ENCODE assay signal across 2 cellular contexts in the genomic region with DNA sequence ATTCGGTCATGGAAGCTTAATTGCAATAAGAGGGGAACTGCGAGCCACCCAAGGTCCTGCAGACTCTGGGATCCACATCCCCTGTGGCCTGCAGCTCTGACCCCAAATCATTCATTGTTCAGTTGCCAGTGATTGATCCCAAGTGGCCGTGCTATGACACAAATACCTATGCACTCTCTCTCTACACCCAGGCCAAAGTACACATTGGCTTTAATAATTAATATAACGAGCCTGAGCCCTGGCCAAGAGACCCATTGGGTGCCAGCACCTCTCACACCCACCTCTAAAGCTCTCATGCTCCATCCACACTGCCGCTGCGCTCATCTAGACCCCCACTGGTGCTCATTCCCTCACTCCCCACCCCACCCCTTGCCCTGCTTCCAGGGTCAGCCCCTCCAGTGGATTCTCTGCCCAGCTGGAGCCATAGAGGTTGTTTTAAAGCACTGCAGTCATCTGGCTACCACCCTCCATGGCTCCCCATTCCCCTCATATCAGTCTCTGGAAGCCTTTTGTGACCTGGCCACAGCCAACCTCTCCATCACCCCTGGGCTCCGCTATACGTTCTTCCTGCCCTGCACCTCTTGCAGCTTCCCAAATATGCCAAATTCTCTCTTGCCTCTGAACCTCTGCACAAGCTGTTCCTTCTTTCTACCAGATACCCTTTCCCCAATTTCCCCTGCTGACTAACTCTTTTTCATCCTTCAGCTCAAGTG.
A peak's percentile ranks its signal among the peaks of the same experiment; 100 is the strongest.
TF ChIP-seq lines count a peak whose summit lies in the region.

No MANE protein-coding gene starts in this region.

TF ChIP-seq in liver, 16 proteins besides CTCF, POLR2A, EP300 and RAD21:
- peak; percentile 33 to 40 for TF ChIP-seq HNF4A (conservative IDR thresholded peaks at IDR 0.05)
- no peak for TF ChIP-seq FOXA1 (IDR thresholded peaks at IDR 0.05)

TF ChIP-seq in HepG2, 621 proteins besides CTCF, POLR2A, EP300 and RAD21:
- no peak for TF ChIP-seq ZNF234 (CRISPR knock-in tag; conservative IDR thresholded peaks at IDR 0.05)
- TF ChIP-seq ZNF558 (CRISPR knock-in tag; IDR thresholded peaks at IDR 0.05; ENCODE audit: borderline replicate concordance) = no peak
- TF ChIP-seq, protein P1, sequence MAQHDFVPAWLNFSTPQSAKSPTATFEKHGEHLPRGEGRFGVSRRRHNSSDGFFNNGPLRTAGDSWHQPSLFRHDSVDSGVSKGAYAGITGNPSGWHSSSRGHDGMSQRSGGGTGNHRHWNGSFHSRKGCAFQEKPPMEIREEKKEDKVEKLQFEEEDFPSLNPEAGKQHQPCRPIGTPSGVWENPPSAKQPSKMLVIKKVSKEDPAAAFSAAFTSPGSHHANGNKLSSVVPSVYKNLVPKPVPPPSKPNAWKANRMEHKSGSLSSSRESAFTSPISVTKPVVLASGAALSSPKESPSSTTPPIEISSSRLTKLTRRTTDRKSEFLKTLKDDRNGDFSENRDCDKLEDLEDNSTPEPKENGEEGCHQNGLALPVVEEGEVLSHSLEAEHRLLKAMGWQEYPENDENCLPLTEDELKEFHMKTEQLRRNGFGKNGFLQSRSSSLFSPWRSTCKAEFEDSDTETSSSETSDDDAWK (CRISPR knock-in tag; IDR thresholded peaks at IDR 0.05) = no peak
- TF ChIP-seq, protein P2, sequence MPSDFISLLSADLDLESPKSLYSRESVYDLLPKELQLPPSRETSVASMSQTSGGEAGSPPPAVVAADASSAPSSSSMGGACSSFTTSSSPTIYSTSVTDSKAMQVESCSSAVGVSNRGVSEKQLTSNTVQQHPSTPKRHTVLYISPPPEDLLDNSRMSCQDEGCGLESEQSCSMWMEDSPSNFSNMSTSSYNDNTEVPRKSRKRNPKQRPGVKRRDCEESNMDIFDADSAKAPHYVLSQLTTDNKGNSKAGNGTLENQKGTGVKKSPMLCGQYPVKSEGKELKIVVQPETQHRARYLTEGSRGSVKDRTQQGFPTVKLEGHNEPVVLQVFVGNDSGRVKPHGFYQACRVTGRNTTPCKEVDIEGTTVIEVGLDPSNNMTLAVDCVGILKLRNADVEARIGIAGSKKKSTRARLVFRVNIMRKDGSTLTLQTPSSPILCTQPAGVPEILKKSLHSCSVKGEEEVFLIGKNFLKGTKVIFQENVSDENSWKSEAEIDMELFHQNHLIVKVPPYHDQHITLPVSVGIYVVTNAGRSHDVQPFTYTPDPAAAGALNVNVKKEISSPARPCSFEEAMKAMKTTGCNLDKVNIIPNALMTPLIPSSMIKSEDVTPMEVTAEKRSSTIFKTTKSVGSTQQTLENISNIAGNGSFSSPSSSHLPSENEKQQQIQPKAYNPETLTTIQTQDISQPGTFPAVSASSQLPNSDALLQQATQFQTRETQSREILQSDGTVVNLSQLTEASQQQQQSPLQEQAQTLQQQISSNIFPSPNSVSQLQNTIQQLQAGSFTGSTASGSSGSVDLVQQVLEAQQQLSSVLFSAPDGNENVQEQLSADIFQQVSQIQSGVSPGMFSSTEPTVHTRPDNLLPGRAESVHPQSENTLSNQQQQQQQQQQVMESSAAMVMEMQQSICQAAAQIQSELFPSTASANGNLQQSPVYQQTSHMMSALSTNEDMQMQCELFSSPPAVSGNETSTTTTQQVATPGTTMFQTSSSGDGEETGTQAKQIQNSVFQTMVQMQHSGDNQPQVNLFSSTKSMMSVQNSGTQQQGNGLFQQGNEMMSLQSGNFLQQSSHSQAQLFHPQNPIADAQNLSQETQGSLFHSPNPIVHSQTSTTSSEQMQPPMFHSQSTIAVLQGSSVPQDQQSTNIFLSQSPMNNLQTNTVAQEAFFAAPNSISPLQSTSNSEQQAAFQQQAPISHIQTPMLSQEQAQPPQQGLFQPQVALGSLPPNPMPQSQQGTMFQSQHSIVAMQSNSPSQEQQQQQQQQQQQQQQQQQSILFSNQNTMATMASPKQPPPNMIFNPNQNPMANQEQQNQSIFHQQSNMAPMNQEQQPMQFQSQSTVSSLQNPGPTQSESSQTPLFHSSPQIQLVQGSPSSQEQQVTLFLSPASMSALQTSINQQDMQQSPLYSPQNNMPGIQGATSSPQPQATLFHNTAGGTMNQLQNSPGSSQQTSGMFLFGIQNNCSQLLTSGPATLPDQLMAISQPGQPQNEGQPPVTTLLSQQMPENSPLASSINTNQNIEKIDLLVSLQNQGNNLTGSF (CRISPR knock-in tag; IDR thresholded peaks at IDR 0.05) = no peak
- TF ChIP-seq ZFP36L2 (CRISPR knock-in tag; IDR thresholded peaks at IDR 0.05) = no peak
- TF ChIP-seq ZNF761 (CRISPR knock-in tag; conservative IDR thresholded peaks at IDR 0.05) = no peak
- TF ChIP-seq, protein P3, sequence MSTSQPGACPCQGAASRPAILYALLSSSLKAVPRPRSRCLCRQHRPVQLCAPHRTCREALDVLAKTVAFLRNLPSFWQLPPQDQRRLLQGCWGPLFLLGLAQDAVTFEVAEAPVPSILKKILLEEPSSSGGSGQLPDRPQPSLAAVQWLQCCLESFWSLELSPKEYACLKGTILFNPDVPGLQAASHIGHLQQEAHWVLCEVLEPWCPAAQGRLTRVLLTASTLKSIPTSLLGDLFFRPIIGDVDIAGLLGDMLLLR (CRISPR knock-in tag; IDR thresholded peaks at IDR 0.05) = no peak
- TF ChIP-seq, protein P4, sequence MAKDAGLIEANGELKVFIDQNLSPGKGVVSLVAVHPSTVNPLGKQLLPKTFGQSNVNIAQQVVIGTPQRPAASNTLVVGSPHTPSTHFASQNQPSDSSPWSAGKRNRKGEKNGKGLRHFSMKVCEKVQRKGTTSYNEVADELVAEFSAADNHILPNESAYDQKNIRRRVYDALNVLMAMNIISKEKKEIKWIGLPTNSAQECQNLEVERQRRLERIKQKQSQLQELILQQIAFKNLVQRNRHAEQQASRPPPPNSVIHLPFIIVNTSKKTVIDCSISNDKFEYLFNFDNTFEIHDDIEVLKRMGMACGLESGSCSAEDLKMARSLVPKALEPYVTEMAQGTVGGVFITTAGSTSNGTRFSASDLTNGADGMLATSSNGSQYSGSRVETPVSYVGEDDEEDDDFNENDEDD (CRISPR knock-in tag; IDR thresholded peaks at IDR 0.05; ENCODE audit: borderline replicate concordance) = no peak
- TF ChIP-seq ZNF253 (CRISPR knock-in tag; IDR thresholded peaks at IDR 0.05; ENCODE audit: borderline replicate concordance) = no peak
- TF ChIP-seq TAF15 (IDR thresholded peaks at IDR 0.05; ENCODE audit: low read depth, low read length, poor library complexity, severe bottlenecking) = no peak
- no peak for TF ChIP-seq CBX5 (CRISPR knock-in tag; IDR thresholded peaks at IDR 0.05; ENCODE audit: borderline replicate concordance)
- TF ChIP-seq GATAD1 (CRISPR knock-in tag; IDR thresholded peaks at IDR 0.05) = no peak
- TF ChIP-seq, protein P5, sequence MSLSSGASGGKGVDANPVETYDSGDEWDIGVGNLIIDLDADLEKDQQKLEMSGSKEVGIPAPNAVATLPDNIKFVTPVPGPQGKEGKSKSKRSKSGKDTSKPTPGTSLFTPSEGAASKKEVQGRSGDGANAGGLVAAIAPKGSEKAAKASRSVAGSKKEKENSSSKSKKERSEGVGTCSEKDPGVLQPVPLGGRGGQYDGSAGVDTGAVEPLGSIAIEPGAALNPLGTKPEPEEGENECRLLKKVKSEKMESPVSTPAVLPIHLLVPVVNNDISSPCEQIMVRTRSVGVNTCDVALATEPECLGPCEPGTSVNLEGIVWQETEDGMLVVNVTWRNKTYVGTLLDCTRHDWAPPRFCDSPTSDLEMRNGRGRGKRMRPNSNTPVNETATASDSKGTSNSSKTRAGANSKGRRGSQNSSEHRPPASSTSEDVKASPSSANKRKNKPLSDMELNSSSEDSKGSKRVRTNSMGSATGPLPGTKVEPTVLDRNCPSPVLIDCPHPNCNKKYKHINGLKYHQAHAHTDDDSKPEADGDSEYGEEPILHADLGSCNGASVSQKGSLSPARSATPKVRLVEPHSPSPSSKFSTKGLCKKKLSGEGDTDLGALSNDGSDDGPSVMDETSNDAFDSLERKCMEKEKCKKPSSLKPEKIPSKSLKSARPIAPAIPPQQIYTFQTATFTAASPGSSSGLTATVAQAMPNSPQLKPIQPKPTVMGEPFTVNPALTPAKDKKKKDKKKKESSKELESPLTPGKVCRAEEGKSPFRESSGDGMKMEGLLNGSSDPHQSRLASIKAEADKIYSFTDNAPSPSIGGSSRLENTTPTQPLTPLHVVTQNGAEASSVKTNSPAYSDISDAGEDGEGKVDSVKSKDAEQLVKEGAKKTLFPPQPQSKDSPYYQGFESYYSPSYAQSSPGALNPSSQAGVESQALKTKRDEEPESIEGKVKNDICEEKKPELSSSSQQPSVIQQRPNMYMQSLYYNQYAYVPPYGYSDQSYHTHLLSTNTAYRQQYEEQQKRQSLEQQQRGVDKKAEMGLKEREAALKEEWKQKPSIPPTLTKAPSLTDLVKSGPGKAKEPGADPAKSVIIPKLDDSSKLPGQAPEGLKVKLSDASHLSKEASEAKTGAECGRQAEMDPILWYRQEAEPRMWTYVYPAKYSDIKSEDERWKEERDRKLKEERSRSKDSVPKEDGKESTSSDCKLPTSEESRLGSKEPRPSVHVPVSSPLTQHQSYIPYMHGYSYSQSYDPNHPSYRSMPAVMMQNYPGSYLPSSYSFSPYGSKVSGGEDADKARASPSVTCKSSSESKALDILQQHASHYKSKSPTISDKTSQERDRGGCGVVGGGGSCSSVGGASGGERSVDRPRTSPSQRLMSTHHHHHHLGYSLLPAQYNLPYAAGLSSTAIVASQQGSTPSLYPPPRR (CRISPR knock-in tag; IDR thresholded peaks at IDR 0.05; ENCODE audit: borderline replicate concordance) = no peak
- TF ChIP-seq ZC3H4 (CRISPR knock-in tag; IDR thresholded peaks at IDR 0.05; ENCODE audit: borderline replicate concordance) = no peak
- no peak for TF ChIP-seq MAF1 (CRISPR knock-in tag; IDR thresholded peaks at IDR 0.05; ENCODE audit: borderline replicate concordance)
